ENCODE assay signal across 28 cellular contexts in genomic region chr2:120822908-120823307, GRCh38.
"Had no signal": no experiment of that assay in that cellular context is flagged by ENCODE, and none has a peak within 500 bp of the region (broad histone marks: within the 10 kb centered on the region; RNA-seq: fewer than 3 reads in every experiment).

No MANE protein-coding gene starts in this region.

- H3K27me3 ChIP-seq: brain microvascular endothelial cell had no signal

- H3K36me3 ChIP-seq: brain microvascular endothelial cell, WERI-Rb-1 had no signal

- ATAC-seq: activated CD8-positive, alpha-beta T cell treated with anti-CD3 and anti-CD28 coated beads for 36 hours; activated T-cell treated with anti-CD3 and anti-CD28 coated beads, Interleukin-2, amount 50 U/mL, for 72 hours; Panc1 had no signal

- H3K9ac ChIP-seq: KMS-11 had no signal

- H3K4me2 ChIP-seq: KMS-11 had no signal

- H3K4me1 Mint-ChIP-seq: activated CD4-positive, alpha-beta T cell treated with anti-CD3 and anti-CD28 coated beads, Interleukin-2, amount 10 ng/mL, durations not matched to agents 24 days and 14 days; activated naive CD4-positive, alpha-beta T cell treated with anti-CD3 and anti-CD28 coated beads, Interleukin-2, amount 50 U/mL, for 24 hours; activated naive CD8-positive, alpha-beta T cell treated with anti-CD3 and anti-CD28 coated beads, Interleukin-2, amount 10 ng/mL, durations not matched to agents 7 days and 5 days had no signal

- H3K27ac ChIP-seq: brain microvascular endothelial cell, KMS-11, WERI-Rb-1 had no signal

- DNase-seq: activated CD4-positive, alpha-beta T cell treated with anti-CD3 and anti-CD28 coated beads, Interleukin-2, amount 10 ng/mL, durations not matched to agents 24 days and 14 days; activated CD4-positive, alpha-beta T cell treated with anti-CD3 and anti-CD28 coated beads, Interleukin-2, amount 50 U/mL, for 4 hours; activated CD8-positive, alpha-beta T cell treated with anti-CD3 and anti-CD28 coated beads for 36 hours; activated gamma-delta T cell; activated naive CD4-positive, alpha-beta T cell treated with Interleukin-2 at 50 U/mL for 16 hours; activated naive CD8-positive, alpha-beta T cell treated with anti-CD3 and anti-CD28 coated beads, Interleukin-2, amount 10 ng/mL, durations not matched to agents 7 days and 5 days; activated T-cell treated with anti-CD3 and anti-CD28 coated beads, Interleukin-2, amount 50 U/mL, for 1 hour; activated T-cell treated with anti-CD3 and anti-CD28 coated beads, Interleukin-2, amount 50 U/mL, for 72 hours; amygdala; brain microvascular endothelial cell; central memory CD4-positive, alpha-beta T cell; MM.1S; MV-4-11; NCI-H1092; NCI-H1436 treated with DMSO at 0.1 percent for 48 hours; NCI-H1694 treated with DMSO at 0.1 percent for 48 hours; NCI-H2029; NCI-H345; NCI-H524 treated with DMSO at 0.1 percent for 48 hours; SW 1271; T-helper 1 cell; T-helper 2 cell; T-helper 9 cell; WERI-Rb-1 had no signal

- H3K36me3 Mint-ChIP-seq: activated naive CD4-positive, alpha-beta T cell treated with anti-CD3 and anti-CD28 coated beads, Interleukin-2, amount 50 U/mL, for 24 hours; activated naive CD8-positive, alpha-beta T cell treated with anti-CD3 and anti-CD28 coated beads, Interleukin-2, amount 10 ng/mL, durations not matched to agents 7 days and 5 days had no signal

- H3K27me3 Mint-ChIP-seq: activated CD4-positive, alpha-beta T cell treated with anti-CD3 and anti-CD28 coated beads, Interleukin-2, amount 10 ng/mL, durations not matched to agents 24 days and 14 days; activated CD8-positive, alpha-beta T cell treated with anti-CD3 and anti-CD28 coated beads for 36 hours; activated naive CD4-positive, alpha-beta T cell treated with anti-CD3 and anti-CD28 coated beads, Interleukin-2, amount 50 U/mL, for 24 hours; activated naive CD8-positive, alpha-beta T cell treated with anti-CD3 and anti-CD28 coated beads, Interleukin-2, amount 10 ng/mL, durations not matched to agents 7 days and 5 days had no signal

- H3K4me3 Mint-ChIP-seq: activated CD4-positive, alpha-beta T cell treated with anti-CD3 and anti-CD28 coated beads, Interleukin-2, amount 10 ng/mL, durations not matched to agents 24 days and 14 days; activated CD8-positive, alpha-beta T cell treated with anti-CD3 and anti-CD28 coated beads for 36 hours; activated naive CD4-positive, alpha-beta T cell treated with anti-CD3 and anti-CD28 coated beads, Interleukin-2, amount 50 U/mL, for 24 hours; activated naive CD8-positive, alpha-beta T cell treated with anti-CD3 and anti-CD28 coated beads, Interleukin-2, amount 10 ng/mL, durations not matched to agents 7 days and 5 days; activated T-cell treated with anti-CD3 and anti-CD28 coated beads, Interleukin-2, amount 50 U/mL, for 72 hours had no signal

- H3K27ac Mint-ChIP-seq: activated CD4-positive, alpha-beta T cell treated with anti-CD3 and anti-CD28 coated beads, Interleukin-2, amount 10 ng/mL, durations not matched to agents 24 days and 14 days; activated CD8-positive, alpha-beta T cell treated with anti-CD3 and anti-CD28 coated beads for 36 hours; activated naive CD4-positive, alpha-beta T cell treated with anti-CD3 and anti-CD28 coated beads, Interleukin-2, amount 50 U/mL, for 24 hours; activated naive CD8-positive, alpha-beta T cell treated with anti-CD3 and anti-CD28 coated beads, Interleukin-2, amount 10 ng/mL, durations not matched to agents 7 days and 5 days; activated T-cell treated with anti-CD3 and anti-CD28 coated beads, Interleukin-2, amount 50 U/mL, for 72 hours; activated T-helper 2 cell treated with anti-CD3 and anti-CD28 coated beads, Interferon-gamma antibody, Interleukin-2, Interleukin-4, amounts not matched to agents 10 μg/mL and 5 μg/mL and 100 μg/mL, durations not matched to agents 14 hours and 24 hours and 36 hours had no signal

- H3K9me3 Mint-ChIP-seq: activated CD4-positive, alpha-beta T cell treated with anti-CD3 and anti-CD28 coated beads, Interleukin-2, amount 10 ng/mL, durations not matched to agents 24 days and 14 days; activated CD8-positive, alpha-beta T cell treated with anti-CD3 and anti-CD28 coated beads for 36 hours; activated naive CD4-positive, alpha-beta T cell treated with anti-CD3 and anti-CD28 coated beads, Interleukin-2, amount 50 U/mL, for 24 hours; activated naive CD8-positive, alpha-beta T cell treated with anti-CD3 and anti-CD28 coated beads, Interleukin-2, amount 10 ng/mL, durations not matched to agents 7 days and 5 days; activated T-cell treated with anti-CD3 and anti-CD28 coated beads, Interleukin-2, amount 50 U/mL, for 72 hours; activated T-helper 2 cell treated with anti-CD3 and anti-CD28 coated beads, Interferon-gamma antibody, Interleukin-2, Interleukin-4, amounts not matched to agents 10 μg/mL and 5 μg/mL and 100 μg/mL, durations not matched to agents 14 hours and 24 hours and 36 hours had no signal
